ENCODE assay signal across 11 cellular contexts in genomic region chr19:18790566-18791314, GRCh38. TPM values are rescaled to one million over a fixed set of nuclear protein-coding genes. Genes with fewer than 3 reads are reported as not detected.
A peak's percentile ranks its signal among the peaks of the same experiment; 100 is the strongest.
DNase-seq lines count a peak whose midpoint lies in the region; ATAC-seq and TF ChIP-seq lines count a peak whose summit lies in the region.
"Had no signal": no experiment of that assay in that cellular context is flagged by ENCODE, and none has a peak within 500 bp of the region (broad histone marks: within the 10 kb centered on the region; RNA-seq: fewer than 3 reads in every experiment).

Gene COMP (minus strand): TSS chr19:18791305. CDS start chr19:18791269, 36 bp downstream.

- H3K9me3 Mint-ChIP-seq in activated T-helper 1 cell treated with anti-CD3 and anti-CD28 coated beads, Interleukin-12 subunit alpha, Interleukin-12 subunit beta, Interleukin-2, Interleukin-4 antibody, amounts not matched to agents 30 ng/mL and 10 ng/mL and 1 ng/mL, durations not matched to agents 14 hours and 24 hours and 36 hours, result no peaks in the 10 kb centered on the region
- no peaks in the 10 kb centered on the region for H3K9me3 Mint-ChIP-seq in stimulated activated memory B cell treated with anti-CD40 and anti-IgM and Interleukin-4, amounts not matched to agents 10 μg/mL and 1 μg/mL and 100 μg/mL, for 72 hours

- H3K27ac Mint-ChIP-seq in activated T-helper 1 cell treated with anti-CD3 and anti-CD28 coated beads, Interleukin-12 subunit alpha, Interleukin-12 subunit beta, Interleukin-2, Interleukin-4 antibody, amounts not matched to agents 30 ng/mL and 10 ng/mL and 1 ng/mL, durations not matched to agents 14 hours and 24 hours and 36 hours, result peak within 1 kb of the TSS; percentile 36
- H3K27ac Mint-ChIP-seq in stimulated activated memory B cell treated with anti-CD40 and anti-IgM and Interleukin-4, amounts not matched to agents 10 μg/mL and 1 μg/mL and 100 μg/mL, for 72 hours, result peak within 1 kb of the TSS; percentile 43

- CTCF ChIA-PET in SK-N-SH (lab: Yijun Ruan, JAX), result interaction anchor here (0.8 to 1.4 kb wide), 4 partner anchors 19 to 76 kb away, joined by 3 to 5 read pairs (median 4); no protein-coding TSS in a partner anchor

- no peak within 1 kb of the TSS for H3K9ac ChIP-seq in SK-N-SH
- H3K9ac ChIP-seq in iPS-20b (ENCODE audit: low read depth, low read length), result no peak within 1 kb of the TSS

- H3K4me3 ChIP-seq in SK-N-SH (ENCODE audit: low read depth in 2 of 2, low read length in 1 of 2), result no peak within 1 kb of the TSS
- H3K4me3 ChIP-seq in iPS-20b (ENCODE audit: low read length), result peak within 1 kb of the TSS; percentile 57; the same call in 1 of the 2 replicates
- H3K4me3 ChIP-seq: right lobe of liver, SJSA1 had no signal

- H3K4me2 ChIP-seq in SK-N-SH, result peak within 1 kb of the TSS; percentile 33; the same call in 1 of the 2 replicates

- no peaks in the 10 kb centered on the region for H4K20me1 ChIP-seq in SK-N-SH (ENCODE audit: insufficient read depth)

- H3K9me3 ChIP-seq in SK-N-SH, result no peaks in the 10 kb centered on the region
- no peaks in the 10 kb centered on the region; the same call in 1 of the 2 replicates for H3K9me3 ChIP-seq in iPS-20b (ENCODE audit: insufficient read depth, low read depth, low read length)
- H3K9me3 ChIP-seq: right lobe of liver, SJSA1 had no signal

- no peak within 1 kb of the TSS for H2AFZ ChIP-seq in SK-N-SH (ENCODE audit: low read depth)

- TF ChIP-seq EP300 in SK-N-SH (IDR thresholded peaks at IDR 0.05; ENCODE audit: borderline replicate concordance in 1 of 2, low read depth in 1 of 2, low read length in 1 of 2), result no peak

- H3K27ac ChIP-seq in SK-N-SH (ENCODE audit: low read depth in 2 of 2, low read length in 1 of 2) (no peak within 1 kb of the TSS), iPS-20b (ENCODE audit: low read length) (no peak within 1 kb of the TSS)
- H3K27ac ChIP-seq: right lobe of liver, SJSA1 had no signal

- POLR2A ChIA-PET in SK-N-SH (lab: Yijun Ruan, JAX), result no interaction called here

- WGBS in SK-N-SH (ENCODE audit: low lambda C conversion rate), result 10% methylated on average over 44 of the region's 61 CpGs

- H3K4me1 Mint-ChIP-seq in activated T-helper 1 cell treated with anti-CD3 and anti-CD28 coated beads, Interleukin-12 subunit alpha, Interleukin-12 subunit beta, Interleukin-2, Interleukin-4 antibody, amounts not matched to agents 30 ng/mL and 10 ng/mL and 1 ng/mL, durations not matched to agents 14 hours and 24 hours and 36 hours (ENCODE audit: low read depth), result peaks cover 5% of the 10 kb centered on the region
- H3K4me1 Mint-ChIP-seq in stimulated activated memory B cell treated with anti-CD40 and anti-IgM and Interleukin-4, amounts not matched to agents 10 μg/mL and 1 μg/mL and 100 μg/mL, for 72 hours, result peaks cover 41% of the 10 kb centered on the region

- H3K36me3 ChIP-seq in SK-N-SH (replicated peaks in 1 of 2; ENCODE audit: control insufficient read depth in 1 of 2, insufficient read depth in 2 of 2, low read length in 1 of 2) (no peaks in the 10 kb centered on the region), iPS-20b (ENCODE audit: insufficient read depth, low read depth, low read length) (no peaks in the 10 kb centered on the region)
- H3K36me3 ChIP-seq: right lobe of liver, SJSA1 had no signal

- H3K27me3 Mint-ChIP-seq in activated T-helper 1 cell treated with anti-CD3 and anti-CD28 coated beads, Interleukin-12 subunit alpha, Interleukin-12 subunit beta, Interleukin-2, Interleukin-4 antibody, amounts not matched to agents 30 ng/mL and 10 ng/mL and 1 ng/mL, durations not matched to agents 14 hours and 24 hours and 36 hours (ENCODE audit: insufficient read depth), result peaks cover 64% of the 10 kb centered on the region
- peaks cover 76% of the 10 kb centered on the region for H3K27me3 Mint-ChIP-seq in stimulated activated memory B cell treated with anti-CD40 and anti-IgM and Interleukin-4, amounts not matched to agents 10 μg/mL and 1 μg/mL and 100 μg/mL, for 72 hours

- H3K4me1 ChIP-seq in SK-N-SH (ENCODE audit: control insufficient read depth in 1 of 2, insufficient read depth in 2 of 2, low read depth in 1 of 2, low read length in 1 of 2), result peaks cover 0 to 15% of the 10 kb centered on the region in 2 experiments; a peak in 1 of 4 replicates
- no peaks in the 10 kb centered on the region for H3K4me1 ChIP-seq in iPS-20b (ENCODE audit: insufficient read depth, low read length)
- H3K4me1 ChIP-seq: SJSA1 had no signal

- TF ChIP-seq RAD21 in SK-N-SH (IDR thresholded peaks at IDR 0.05; ENCODE audit: low read length), result no peak

- no peak; the same call in 1 of the 3 replicates for ATAC-seq in SK-N-SH treated with all-trans-retinoic acid at 6 μM for 48 hours
- ATAC-seq in stimulated activated memory B cell treated with anti-CD40 and anti-IgM and Interleukin-4, amounts not matched to agents 10 μg/mL and 1 μg/mL and 100 μg/mL, for 72 hours, result no peak

- TF ChIP-seq CTCF in SK-N-SH (IDR thresholded peaks at IDR 0.05), result no peak

- peaks cover 12% of the 10 kb centered on the region for H3F3A ChIP-seq in SK-N-SH (replicated peaks; ENCODE audit: insufficient read depth)

- peaks cover 1% of the 10 kb centered on the region for H3K36me3 Mint-ChIP-seq in activated T-helper 1 cell treated with anti-CD3 and anti-CD28 coated beads, Interleukin-12 subunit alpha, Interleukin-12 subunit beta, Interleukin-2, Interleukin-4 antibody, amounts not matched to agents 30 ng/mL and 10 ng/mL and 1 ng/mL, durations not matched to agents 14 hours and 24 hours and 36 hours (ENCODE audit: low read depth)
- H3K36me3 Mint-ChIP-seq in stimulated activated memory B cell treated with anti-CD40 and anti-IgM and Interleukin-4, amounts not matched to agents 10 μg/mL and 1 μg/mL and 100 μg/mL, for 72 hours, result no peaks in the 10 kb centered on the region

- H3K27me3 ChIP-seq in SK-N-SH (ENCODE audit: insufficient read depth), result peaks cover 62% of the 10 kb centered on the region
- H3K27me3 ChIP-seq in iPS-20b (ENCODE audit: insufficient read depth, low read length), result peaks cover 99% of the 10 kb centered on the region

- H3K4me3 Mint-ChIP-seq in activated T-helper 1 cell treated with anti-CD3 and anti-CD28 coated beads, Interleukin-12 subunit alpha, Interleukin-12 subunit beta, Interleukin-2, Interleukin-4 antibody, amounts not matched to agents 30 ng/mL and 10 ng/mL and 1 ng/mL, durations not matched to agents 14 hours and 24 hours and 36 hours, result peak within 1 kb of the TSS; percentile 36
- peak within 1 kb of the TSS; percentile 76 for H3K4me3 Mint-ChIP-seq in stimulated activated memory B cell treated with anti-CD40 and anti-IgM and Interleukin-4, amounts not matched to agents 10 μg/mL and 1 μg/mL and 100 μg/mL, for 72 hours

- DNase-seq in SK-N-SH (no peak), OCI-M2 (lab: John Stamatoyannopoulos, UW; ENCODE audit: unreplicated experiment) (no peak), SIG-M5 treated with dmso at 0.1 percent for 504 hours (lab: John Stamatoyannopoulos, UW; ENCODE audit: unreplicated experiment) (no peak), NCI-H128 (lab: John Stamatoyannopoulos, UW; ENCODE audit: unreplicated experiment) (no peak)
- no peak for DNase-seq in activated T-helper 1 cell treated with anti-CD3 and anti-CD28 coated beads, Interleukin-12 subunit alpha, Interleukin-12 subunit beta, Interleukin-2, Interleukin-4 antibody, amounts not matched to agents 30 ng/mL and 10 ng/mL and 1 ng/mL, durations not matched to agents 14 hours and 24 hours and 36 hours (ENCODE audit: low spot score)

- intact Hi-C loops in activated T-helper 1 cell treated with anti-CD3 and anti-CD28 coated beads, Interleukin-12 subunit alpha, Interleukin-12 subunit beta, Interleukin-2, Interleukin-4 antibody, amounts not matched to agents 30 ng/mL and 10 ng/mL and 1 ng/mL, durations not matched to agents 14 hours and 24 hours and 36 hours (cut with micrococcal nuclease), result no loop called here

- no peaks in the 10 kb centered on the region for H3K79me2 ChIP-seq in SK-N-SH (ENCODE audit: insufficient read depth)

- H3K9me2 ChIP-seq in SK-N-SH, result no peaks in the 10 kb centered on the region

TF ChIP-seq in SK-N-SH, 30 proteins besides CTCF, POLR2A, EP300 and RAD21:
- no peak for TF ChIP-seq RXRA (IDR thresholded peaks at IDR 0.05; ENCODE audit: borderline replicate concordance, low read depth)
- TF ChIP-seq, protein P1, sequence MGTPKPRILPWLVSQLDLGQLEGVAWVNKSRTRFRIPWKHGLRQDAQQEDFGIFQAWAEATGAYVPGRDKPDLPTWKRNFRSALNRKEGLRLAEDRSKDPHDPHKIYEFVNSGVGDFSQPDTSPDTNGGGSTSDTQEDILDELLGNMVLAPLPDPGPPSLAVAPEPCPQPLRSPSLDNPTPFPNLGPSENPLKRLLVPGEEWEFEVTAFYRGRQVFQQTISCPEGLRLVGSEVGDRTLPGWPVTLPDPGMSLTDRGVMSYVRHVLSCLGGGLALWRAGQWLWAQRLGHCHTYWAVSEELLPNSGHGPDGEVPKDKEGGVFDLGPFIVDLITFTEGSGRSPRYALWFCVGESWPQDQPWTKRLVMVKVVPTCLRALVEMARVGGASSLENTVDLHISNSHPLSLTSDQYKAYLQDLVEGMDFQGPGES (IDR thresholded peaks at IDR 0.05; ENCODE audit: low read depth, low read length), result no peak
- TF ChIP-seq GABPA (IDR thresholded peaks at IDR 0.05; ENCODE audit: low read depth), result no peak
- TF ChIP-seq TCF12 (IDR thresholded peaks at IDR 0.05), result no peak
- no peak for TF ChIP-seq ELF1 (IDR thresholded peaks at IDR 0.05)

TF ChIP-seq in SK-N-SH treated with all-trans-retinoic acid at 6 μM for 48 hours, 23 proteins besides CTCF, POLR2A, EP300 and RAD21 (continues in another document):
- TF ChIP-seq ZNF565 (CRISPR knock-in tag; conservative IDR thresholded peaks at IDR 0.05; ENCODE audit: low read depth) (no peak), ZNF8 (CRISPR knock-in tag; IDR thresholded peaks at IDR 0.05) (no peak), ZC3H10 (CRISPR knock-in tag; IDR thresholded peaks at IDR 0.05) (no peak), TCF4 (CRISPR knock-in tag; IDR thresholded peaks at IDR 0.05; ENCODE audit: borderline replicate concordance) (no peak), OSR1 (CRISPR knock-in tag; IDR thresholded peaks at IDR 0.05) (no peak), ARNTL (CRISPR knock-in tag; IDR thresholded peaks at IDR 0.05; ENCODE audit: borderline replicate concordance, low read depth) (no peak)

RNA-seq across cellular contexts. Expression of gene COMP, which starts in this region (rescaled TPM):
- 0.26 and 0.42 TPM in 2 replicates for polyA plus RNA-seq in SK-N-SH (2012; rRNA removed)
- 0.15 and 0.17 TPM in 2 replicates for polyA plus RNA-seq in SK-N-SH (2012; cell fraction: cytosol; rRNA removed)
- polyA plus RNA-seq in SK-N-SH (2012; cell fraction: nucleus; rRNA removed), result 0.35 and 1.6 TPM in 2 replicates
- not detected in 2 replicates for total RNA-seq in activated T-helper 1 cell treated with anti-CD3 and anti-CD28 coated beads, Interleukin-12 subunit alpha, Interleukin-12 subunit beta, Interleukin-2, Interleukin-4 antibody, amounts not matched to agents 30 ng/mL and 10 ng/mL and 1 ng/mL, durations not matched to agents 14 hours and 24 hours and 36 hours
- total RNA-seq: frontal cortex, SJSA1 had no signal
